Comparison of ENCODE assay signal across 28 cellular contexts in genomic region chrX:129612396-129612795, GRCh38.
"Had no signal": no experiment of that assay in that cellular context is flagged by ENCODE, and none has a peak within 500 bp of the region (broad histone marks: within the 10 kb centered on the region; RNA-seq: fewer than 3 reads in every experiment).

No MANE protein-coding gene starts in this region.

- H3K4me3 ChIP-seq: neural progenitor cell, ovary, psoas muscle, right lobe of liver, sigmoid colon, stomach, thoracic aorta, thyroid gland, tibial nerve, upper lobe of right lung, uterus had no signal

- DNase-seq: natural killer cell; occipital lobe; ovary; posterior cingulate gyrus; psoas muscle; right cardiac atrium; right lobe of liver; sigmoid colon; small intestine; stimulated activated CD4-positive, alpha-beta T cell treated with anti-CD3 and anti-CD28 coated beads, Interleukin-15, amount 100 ng/mL, for 24 hours; stimulated activated CD4-positive, alpha-beta T cell treated with anti-CD3 and anti-CD28 coated beads, Interleukin-2, amount 100 ng/mL, for 24 hours; stimulated activated CD4-positive, alpha-beta T cell treated with anti-CD3 and anti-CD28 coated beads, Interleukin-2, amount 100 ng/mL, for 48 hours; stimulated activated CD4-positive, alpha-beta T cell treated with anti-CD3 and anti-CD28 coated beads, Interleukin-4, amount 100 ng/mL, for 24 hours; stimulated activated naive B cell treated with anti-CD40 and anti-IgM and Interleukin-4, amounts not matched to agents 10 μg/mL and 1 μg/mL and 100 μg/mL, for 72 hours; stimulated activated naive CD4-positive, alpha-beta T cell treated with Interleukin-2 at 50 U/mL for 16 hours; stomach; thyroid gland; upper lobe of right lung; uterus had no signal

- H3K4me1 Mint-ChIP-seq: natural killer cell; stimulated activated effector memory CD8-positive, alpha-beta T cell treated with anti-CD3 and anti-CD28 coated beads, Interleukin-12 subunit alpha, Interleukin-12 subunit beta, amount 100 ng/mL, for 72 hours; stimulated activated naive B cell treated with anti-CD40 and anti-IgM and Interleukin-4, amounts not matched to agents 10 μg/mL and 1 μg/mL and 100 μg/mL, for 72 hours had no signal

- ATAC-seq: natural killer cell; psoas muscle; right cardiac atrium; right lobe of liver; stimulated activated effector memory CD8-positive, alpha-beta T cell treated with anti-CD3 and anti-CD28 coated beads, Interleukin-12 subunit alpha, Interleukin-12 subunit beta, amount 100 ng/mL, for 72 hours; stimulated activated naive B cell treated with anti-CD40 and anti-IgM and Interleukin-4, amounts not matched to agents 10 μg/mL and 1 μg/mL and 100 μg/mL, for 72 hours; upper lobe of right lung had no signal

- H3K9ac ChIP-seq: neural progenitor cell, parathyroid adenoma had no signal

- H3K27ac Mint-ChIP-seq: natural killer cell; nephron; neural progenitor cell; progenitor cell of endocrine pancreas; stimulated activated effector memory CD8-positive, alpha-beta T cell treated with anti-CD3 and anti-CD28 coated beads, Interleukin-12 subunit alpha, Interleukin-12 subunit beta, amount 100 ng/mL, for 72 hours; stimulated activated naive B cell treated with anti-CD40 and anti-IgM and Interleukin-4, amounts not matched to agents 10 μg/mL and 1 μg/mL and 100 μg/mL, for 72 hours; stimulated activated naive CD8-positive, alpha-beta T cell treated with anti-CD3 and anti-CD28 coated beads, Interleukin-15, Interleukin-2, amounts not matched to agents 100 ng/mL and 50 ng/mL, for 24 hours; type B pancreatic cell had no signal

- H3K36me3 Mint-ChIP-seq: natural killer cell; neural progenitor cell; stimulated activated effector memory CD8-positive, alpha-beta T cell treated with anti-CD3 and anti-CD28 coated beads, Interleukin-12 subunit alpha, Interleukin-12 subunit beta, amount 100 ng/mL, for 72 hours; stimulated activated naive B cell treated with anti-CD40 and anti-IgM and Interleukin-4, amounts not matched to agents 10 μg/mL and 1 μg/mL and 100 μg/mL, for 72 hours; type B pancreatic cell had no signal

- H3K4me3 Mint-ChIP-seq: natural killer cell; nephron; neural progenitor cell; stimulated activated effector memory CD8-positive, alpha-beta T cell treated with anti-CD3 and anti-CD28 coated beads, Interleukin-12 subunit alpha, Interleukin-12 subunit beta, amount 100 ng/mL, for 72 hours; stimulated activated naive B cell treated with anti-CD40 and anti-IgM and Interleukin-4, amounts not matched to agents 10 μg/mL and 1 μg/mL and 100 μg/mL, for 72 hours; stimulated activated naive CD8-positive, alpha-beta T cell treated with anti-CD3 and anti-CD28 coated beads, Interleukin-15, Interleukin-2, amounts not matched to agents 100 ng/mL and 50 ng/mL, for 24 hours; type B pancreatic cell had no signal

- H3K4me1 ChIP-seq: neural progenitor cell, parathyroid adenoma, psoas muscle, right lobe of liver, thyroid gland, tibial nerve, upper lobe of right lung, uterus had no signal

- H3K9me3 Mint-ChIP-seq: natural killer cell; nephron; stimulated activated effector memory CD8-positive, alpha-beta T cell treated with anti-CD3 and anti-CD28 coated beads, Interleukin-12 subunit alpha, Interleukin-12 subunit beta, amount 100 ng/mL, for 72 hours; stimulated activated naive B cell treated with anti-CD40 and anti-IgM and Interleukin-4, amounts not matched to agents 10 μg/mL and 1 μg/mL and 100 μg/mL, for 72 hours; stimulated activated naive CD8-positive, alpha-beta T cell treated with anti-CD3 and anti-CD28 coated beads, Interleukin-15, Interleukin-2, amounts not matched to agents 100 ng/mL and 50 ng/mL, for 24 hours; type B pancreatic cell had no signal

- H3K9me3 ChIP-seq: ovary, psoas muscle, right lobe of liver, sigmoid colon, stomach, thoracic aorta, thyroid gland, tibial nerve, upper lobe of right lung, uterus had no signal

- H3K27me3 ChIP-seq: neural progenitor cell, ovary, right lobe of liver, sigmoid colon, stomach, thyroid gland, upper lobe of right lung, uterus had no signal

- H3K4me2 ChIP-seq: neural progenitor cell had no signal

- H2AFZ ChIP-seq: neural progenitor cell, parathyroid adenoma had no signal

- H3K36me3 ChIP-seq: neural progenitor cell, ovary, right lobe of liver, sigmoid colon, stomach, thoracic aorta, thyroid gland, tibial nerve, upper lobe of right lung, uterus had no signal

- H3K27ac ChIP-seq: neural progenitor cell, ovary, parathyroid adenoma, psoas muscle, right lobe of liver, sigmoid colon, stomach, thoracic aorta, thyroid gland, tibial nerve, upper lobe of right lung, uterus had no signal

- H3K27me3 Mint-ChIP-seq: stimulated activated naive CD8-positive, alpha-beta T cell treated with anti-CD3 and anti-CD28 coated beads, Interleukin-15, Interleukin-2, amounts not matched to agents 100 ng/mL and 50 ng/mL, for 24 hours had no signal
